Comparison of ENCODE assay signal across 1 cellular context in the genomic region with DNA sequence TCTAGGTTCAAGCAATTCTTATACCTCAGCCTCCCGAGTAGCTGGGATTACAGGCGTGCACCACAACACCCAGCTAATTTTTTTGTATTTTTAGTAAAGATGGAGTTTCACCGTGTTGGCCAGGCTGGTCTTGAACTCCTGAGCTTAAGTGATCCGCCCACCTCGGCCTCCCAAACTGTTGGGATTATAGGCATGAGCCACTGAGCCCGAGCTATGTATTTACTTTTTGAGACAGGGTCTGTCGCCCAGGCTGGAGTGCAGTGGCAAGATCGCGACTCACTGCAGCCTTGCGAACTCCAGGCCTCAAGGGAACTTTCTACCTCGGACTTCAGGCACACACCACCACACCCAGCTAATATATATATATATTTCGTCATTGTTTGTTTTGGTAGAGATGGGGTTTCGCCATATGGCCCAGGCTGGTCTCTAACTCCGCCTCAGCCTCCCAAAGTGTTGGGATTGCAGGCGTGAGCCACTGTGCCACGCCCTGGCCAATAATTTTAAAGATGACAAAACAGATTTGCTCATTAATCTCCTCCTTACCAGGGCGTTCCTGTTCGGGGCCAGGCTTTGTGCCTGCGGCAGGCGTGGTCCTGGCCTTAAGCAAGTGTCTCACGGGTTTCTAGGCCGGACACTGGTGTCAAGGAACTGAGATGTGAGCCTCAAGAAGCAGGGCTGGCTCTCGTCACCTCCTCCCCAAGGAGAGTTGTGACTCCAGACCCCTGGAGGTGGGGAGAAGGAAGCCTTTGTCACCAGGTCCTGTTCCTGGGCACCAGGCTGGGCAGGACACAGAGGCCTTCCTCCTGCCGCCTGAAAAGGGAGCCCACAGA.
TF ChIP-seq lines count a peak whose summit lies in the region.

No MANE protein-coding gene starts in this region.

TF ChIP-seq in HepG2, 621 proteins besides CTCF, POLR2A, EP300 and RAD21 (continued from another document and continues in another):
- TF ChIP-seq, protein P1, sequence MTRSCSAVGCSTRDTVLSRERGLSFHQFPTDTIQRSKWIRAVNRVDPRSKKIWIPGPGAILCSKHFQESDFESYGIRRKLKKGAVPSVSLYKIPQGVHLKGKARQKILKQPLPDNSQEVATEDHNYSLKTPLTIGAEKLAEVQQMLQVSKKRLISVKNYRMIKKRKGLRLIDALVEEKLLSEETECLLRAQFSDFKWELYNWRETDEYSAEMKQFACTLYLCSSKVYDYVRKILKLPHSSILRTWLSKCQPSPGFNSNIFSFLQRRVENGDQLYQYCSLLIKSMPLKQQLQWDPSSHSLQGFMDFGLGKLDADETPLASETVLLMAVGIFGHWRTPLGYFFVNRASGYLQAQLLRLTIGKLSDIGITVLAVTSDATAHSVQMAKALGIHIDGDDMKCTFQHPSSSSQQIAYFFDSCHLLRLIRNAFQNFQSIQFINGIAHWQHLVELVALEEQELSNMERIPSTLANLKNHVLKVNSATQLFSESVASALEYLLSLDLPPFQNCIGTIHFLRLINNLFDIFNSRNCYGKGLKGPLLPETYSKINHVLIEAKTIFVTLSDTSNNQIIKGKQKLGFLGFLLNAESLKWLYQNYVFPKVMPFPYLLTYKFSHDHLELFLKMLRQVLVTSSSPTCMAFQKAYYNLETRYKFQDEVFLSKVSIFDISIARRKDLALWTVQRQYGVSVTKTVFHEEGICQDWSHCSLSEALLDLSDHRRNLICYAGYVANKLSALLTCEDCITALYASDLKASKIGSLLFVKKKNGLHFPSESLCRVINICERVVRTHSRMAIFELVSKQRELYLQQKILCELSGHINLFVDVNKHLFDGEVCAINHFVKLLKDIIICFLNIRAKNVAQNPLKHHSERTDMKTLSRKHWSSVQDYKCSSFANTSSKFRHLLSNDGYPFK (CRISPR knock-in tag; IDR thresholded peaks at IDR 0.05; ENCODE audit: borderline replicate concordance), result peak; percentile 31; the same call in 1 of the 2 replicates
- TF ChIP-seq, protein P2, sequence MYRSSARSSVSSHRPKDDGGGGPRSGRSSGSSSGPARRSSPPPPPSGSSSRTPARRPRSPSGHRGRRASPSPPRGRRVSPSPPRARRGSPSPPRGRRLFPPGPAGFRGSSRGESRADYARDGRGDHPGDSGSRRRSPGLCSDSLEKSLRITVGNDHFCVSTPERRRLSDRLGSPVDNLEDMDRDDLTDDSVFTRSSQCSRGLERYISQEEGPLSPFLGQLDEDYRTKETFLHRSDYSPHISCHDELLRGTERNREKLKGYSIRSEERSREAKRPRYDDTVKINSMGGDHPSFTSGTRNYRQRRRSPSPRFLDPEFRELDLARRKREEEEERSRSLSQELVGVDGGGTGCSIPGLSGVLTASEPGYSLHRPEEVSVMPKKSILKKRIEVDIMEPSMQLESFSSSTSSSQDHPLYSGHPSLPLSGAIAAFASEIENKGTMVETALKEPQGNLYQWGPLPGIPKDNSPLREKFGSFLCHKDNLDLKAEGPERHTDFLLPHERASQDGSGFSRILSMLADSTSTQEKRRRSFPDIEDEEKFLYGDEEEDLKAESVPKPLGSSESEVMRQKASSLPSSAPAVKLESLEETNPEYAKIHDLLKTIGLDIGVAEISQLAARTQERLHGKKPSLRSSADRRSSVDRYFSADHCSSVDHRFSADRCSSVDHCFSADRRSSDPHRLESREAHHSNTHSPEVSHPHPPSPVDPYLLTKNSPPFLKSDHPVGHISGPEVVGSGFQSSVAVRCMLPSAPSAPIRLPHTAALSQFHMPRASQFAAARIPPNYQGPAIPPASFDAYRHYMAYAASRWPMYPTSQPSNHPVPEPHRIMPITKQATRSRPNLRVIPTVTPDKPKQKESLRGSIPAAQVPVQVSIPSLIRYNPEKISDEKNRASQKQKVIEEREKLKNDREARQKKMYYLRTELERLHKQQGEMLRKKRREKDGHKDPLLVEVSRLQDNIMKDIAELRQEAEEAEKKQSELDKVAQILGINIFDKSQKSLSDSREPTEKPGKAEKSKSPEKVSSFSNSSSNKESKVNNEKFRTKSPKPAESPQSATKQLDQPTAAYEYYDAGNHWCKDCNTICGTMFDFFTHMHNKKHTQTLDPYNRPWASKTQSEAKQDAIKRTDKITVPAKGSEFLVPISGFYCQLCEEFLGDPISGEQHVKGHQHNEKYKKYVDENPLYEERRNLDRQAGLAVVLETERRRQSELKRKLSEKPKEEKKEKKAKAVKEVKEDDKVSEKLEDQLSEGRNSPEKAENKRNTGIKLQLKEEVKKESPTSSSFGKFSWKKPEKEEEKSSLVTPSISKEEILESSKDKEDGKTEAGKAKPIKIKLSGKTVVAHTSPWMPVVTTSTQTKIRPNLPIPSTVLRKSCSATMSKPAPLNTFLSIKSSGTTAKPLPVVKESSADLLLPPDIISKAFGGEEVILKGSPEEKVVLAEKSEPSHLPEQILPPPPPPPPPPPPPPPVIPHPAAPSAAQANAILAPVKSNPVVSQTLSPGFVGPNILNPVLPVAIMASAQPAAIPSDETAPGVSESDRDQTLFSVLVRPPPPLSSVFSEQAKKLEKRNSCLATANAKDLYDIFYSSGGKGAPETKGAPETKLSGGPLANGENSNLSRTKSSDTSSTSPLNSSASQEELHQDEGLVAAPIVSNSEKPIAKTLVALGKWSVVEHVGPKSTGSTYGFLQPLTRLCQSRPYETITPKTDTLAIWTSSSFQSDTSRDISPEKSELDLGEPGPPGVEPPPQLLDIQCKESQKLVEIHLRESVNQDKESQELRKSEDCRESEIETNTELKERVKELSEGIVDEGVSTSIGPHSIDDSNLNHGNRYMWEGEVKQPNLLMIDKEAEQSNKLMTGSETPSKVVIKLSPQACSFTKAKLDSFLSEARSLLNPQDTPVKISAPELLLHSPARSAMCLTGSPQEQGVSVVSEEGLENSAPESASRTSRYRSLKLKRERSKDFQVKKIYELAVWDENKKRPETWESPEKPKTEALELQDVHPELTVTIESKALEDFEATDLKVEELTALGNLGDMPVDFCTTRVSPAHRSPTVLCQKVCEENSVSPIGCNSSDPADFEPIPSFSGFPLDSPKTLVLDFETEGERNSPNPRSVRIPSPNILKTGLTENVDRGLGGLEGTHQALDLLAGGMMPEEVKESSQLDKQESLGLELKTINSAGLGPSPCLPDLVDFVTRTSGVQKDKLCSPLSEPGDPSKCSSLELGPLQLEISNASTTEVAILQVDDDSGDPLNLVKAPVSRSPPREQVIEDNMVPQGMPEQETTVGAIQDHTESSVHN (CRISPR knock-in tag; IDR thresholded peaks at IDR 0.05), result no peak
- TF ChIP-seq ZNF350 (CRISPR knock-in tag; IDR thresholded peaks at IDR 0.05; ENCODE audit: borderline replicate concordance, low read depth) (no peak), POLR2AphosphoS2 (IDR thresholded peaks at IDR 0.05; ENCODE audit: low read depth, low read length) (no peak), BRCA1 (CRISPR knock-in tag; IDR thresholded peaks at IDR 0.05) (no peak), HOXA7 (CRISPR knock-in tag; IDR thresholded peaks at IDR 0.05) (no peak), ZNF124 (CRISPR knock-in tag; IDR thresholded peaks at IDR 0.05) (no peak), ZNF44 (CRISPR knock-in tag; IDR thresholded peaks at IDR 0.05) (no peak), ATRX (CRISPR knock-in tag; IDR thresholded peaks at IDR 0.05; ENCODE audit: borderline replicate concordance) (no peak), SKI (IDR thresholded peaks at IDR 0.05; ENCODE audit: partially characterized antibody) (no peak), PPARG (CRISPR knock-in tag; conservative IDR thresholded peaks at IDR 0.05) (0 out of 2 replicates have a peak, but pooled peaks have one; percentile 43), RELA (CRISPR knock-in tag; IDR thresholded peaks at IDR 0.05) (no peak), MAFG (CRISPR knock-in tag; IDR thresholded peaks at IDR 0.05) (no peak), KLF16 (CRISPR knock-in tag; IDR thresholded peaks at IDR 0.05) (no peak; a peak in 1 of 4 replicates), KLF9 (CRISPR knock-in tag; IDR thresholded peaks at IDR 0.05; ENCODE audit: low read depth) (no peak), MIER3 (CRISPR knock-in tag; IDR thresholded peaks at IDR 0.05; ENCODE audit: borderline replicate concordance) (no peak), HNF4A (CRISPR knock-in tag; IDR thresholded peaks at IDR 0.05) (peak; percentile 47), ZBTB7B (CRISPR knock-in tag; IDR thresholded peaks at IDR 0.05) (no peak), NCOR1 (IDR thresholded peaks at IDR 0.05; ENCODE audit: borderline replicate concordance, low read length) (no peak), ZFP41 (CRISPR knock-in tag; IDR thresholded peaks at IDR 0.05; ENCODE audit: borderline replicate concordance) (no peak), ZNF768 (CRISPR knock-in tag; IDR thresholded peaks at IDR 0.05) (no peak), ZNF10 (CRISPR knock-in tag; IDR thresholded peaks at IDR 0.05; ENCODE audit: borderline replicate concordance, low read depth) (no peak), AHR (CRISPR knock-in tag; IDR thresholded peaks at IDR 0.05) (no peak)
- TF ChIP-seq, protein P3, sequence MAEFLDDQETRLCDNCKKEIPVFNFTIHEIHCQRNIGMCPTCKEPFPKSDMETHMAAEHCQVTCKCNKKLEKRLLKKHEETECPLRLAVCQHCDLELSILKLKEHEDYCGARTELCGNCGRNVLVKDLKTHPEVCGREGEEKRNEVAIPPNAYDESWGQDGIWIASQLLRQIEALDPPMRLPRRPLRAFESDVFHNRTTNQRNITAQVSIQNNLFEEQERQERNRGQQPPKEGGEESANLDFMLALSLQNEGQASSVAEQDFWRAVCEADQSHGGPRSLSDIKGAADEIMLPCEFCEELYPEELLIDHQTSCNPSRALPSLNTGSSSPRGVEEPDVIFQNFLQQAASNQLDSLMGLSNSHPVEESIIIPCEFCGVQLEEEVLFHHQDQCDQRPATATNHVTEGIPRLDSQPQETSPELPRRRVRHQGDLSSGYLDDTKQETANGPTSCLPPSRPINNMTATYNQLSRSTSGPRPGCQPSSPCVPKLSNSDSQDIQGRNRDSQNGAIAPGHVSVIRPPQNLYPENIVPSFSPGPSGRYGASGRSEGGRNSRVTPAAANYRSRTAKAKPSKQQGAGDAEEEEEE (CRISPR knock-in tag; IDR thresholded peaks at IDR 0.05; ENCODE audit: borderline replicate concordance), result no peak
- TF ChIP-seq, protein P4, sequence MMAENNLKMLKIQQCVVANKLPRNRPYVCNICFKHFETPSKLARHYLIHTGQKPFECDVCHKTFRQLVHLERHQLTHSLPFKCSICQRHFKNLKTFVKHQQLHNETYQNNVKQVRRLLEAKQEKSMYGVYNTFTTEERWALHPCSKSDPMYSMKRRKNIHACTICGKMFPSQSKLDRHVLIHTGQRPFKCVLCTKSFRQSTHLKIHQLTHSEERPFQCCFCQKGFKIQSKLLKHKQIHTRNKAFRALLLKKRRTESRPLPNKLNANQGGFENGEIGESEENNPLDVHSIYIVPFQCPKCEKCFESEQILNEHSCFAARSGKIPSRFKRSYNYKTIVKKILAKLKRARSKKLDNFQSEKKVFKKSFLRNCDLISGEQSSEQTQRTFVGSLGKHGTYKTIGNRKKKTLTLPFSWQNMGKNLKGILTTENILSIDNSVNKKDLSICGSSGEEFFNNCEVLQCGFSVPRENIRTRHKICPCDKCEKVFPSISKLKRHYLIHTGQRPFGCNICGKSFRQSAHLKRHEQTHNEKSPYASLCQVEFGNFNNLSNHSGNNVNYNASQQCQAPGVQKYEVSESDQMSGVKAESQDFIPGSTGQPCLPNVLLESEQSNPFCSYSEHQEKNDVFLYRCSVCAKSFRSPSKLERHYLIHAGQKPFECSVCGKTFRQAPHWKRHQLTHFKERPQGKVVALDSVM (CRISPR knock-in tag; IDR thresholded peaks at IDR 0.05), result no peak
- TF ChIP-seq, protein P5, sequence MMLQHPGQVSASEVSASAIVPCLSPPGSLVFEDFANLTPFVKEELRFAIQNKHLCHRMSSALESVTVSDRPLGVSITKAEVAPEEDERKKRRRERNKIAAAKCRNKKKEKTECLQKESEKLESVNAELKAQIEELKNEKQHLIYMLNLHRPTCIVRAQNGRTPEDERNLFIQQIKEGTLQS (CRISPR knock-in tag; IDR thresholded peaks at IDR 0.05), result 0 out of 2 replicates have a peak, but pooled peaks have one; percentile 42
- TF ChIP-seq, protein P6, sequence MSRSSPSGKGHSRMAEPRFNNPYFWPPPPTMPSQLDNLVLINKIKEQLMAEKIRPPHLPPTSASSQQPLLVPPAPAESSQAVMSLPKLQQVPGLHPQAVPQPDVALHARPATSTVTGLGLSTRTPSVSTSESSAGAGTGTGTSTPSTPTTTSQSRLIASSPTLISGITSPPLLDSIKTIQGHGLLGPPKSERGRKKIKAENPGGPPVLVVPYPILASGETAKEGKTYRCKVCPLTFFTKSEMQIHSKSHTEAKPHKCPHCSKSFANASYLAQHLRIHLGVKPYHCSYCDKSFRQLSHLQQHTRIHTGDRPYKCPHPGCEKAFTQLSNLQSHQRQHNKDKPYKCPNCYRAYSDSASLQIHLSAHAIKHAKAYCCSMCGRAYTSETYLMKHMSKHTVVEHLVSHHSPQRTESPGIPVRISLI (CRISPR knock-in tag; IDR thresholded peaks at IDR 0.05; ENCODE audit: borderline replicate concordance), result no peak
- TF ChIP-seq, protein P7, sequence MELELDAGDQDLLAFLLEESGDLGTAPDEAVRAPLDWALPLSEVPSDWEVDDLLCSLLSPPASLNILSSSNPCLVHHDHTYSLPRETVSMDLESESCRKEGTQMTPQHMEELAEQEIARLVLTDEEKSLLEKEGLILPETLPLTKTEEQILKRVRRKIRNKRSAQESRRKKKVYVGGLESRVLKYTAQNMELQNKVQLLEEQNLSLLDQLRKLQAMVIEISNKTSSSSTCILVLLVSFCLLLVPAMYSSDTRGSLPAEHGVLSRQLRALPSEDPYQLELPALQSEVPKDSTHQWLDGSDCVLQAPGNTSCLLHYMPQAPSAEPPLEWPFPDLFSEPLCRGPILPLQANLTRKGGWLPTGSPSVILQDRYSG (CRISPR knock-in tag; IDR thresholded peaks at IDR 0.05), result no peak
- TF ChIP-seq, protein P8, sequence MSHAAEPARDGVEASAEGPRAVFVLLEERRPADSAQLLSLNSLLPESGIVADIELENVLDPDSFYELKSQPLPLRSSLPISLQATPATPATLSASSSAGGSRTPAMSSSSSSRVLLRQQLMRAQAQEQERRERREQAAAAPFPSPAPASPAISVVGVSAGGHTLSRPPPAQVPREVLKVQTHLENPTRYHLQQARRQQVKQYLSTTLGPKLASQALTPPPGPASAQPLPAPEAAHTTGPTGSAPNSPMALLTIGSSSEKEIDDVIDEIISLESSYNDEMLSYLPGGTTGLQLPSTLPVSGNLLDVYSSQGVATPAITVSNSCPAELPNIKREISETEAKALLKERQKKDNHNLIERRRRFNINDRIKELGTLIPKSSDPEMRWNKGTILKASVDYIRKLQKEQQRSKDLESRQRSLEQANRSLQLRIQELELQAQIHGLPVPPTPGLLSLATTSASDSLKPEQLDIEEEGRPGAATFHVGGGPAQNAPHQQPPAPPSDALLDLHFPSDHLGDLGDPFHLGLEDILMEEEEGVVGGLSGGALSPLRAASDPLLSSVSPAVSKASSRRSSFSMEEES (CRISPR knock-in tag; IDR thresholded peaks at IDR 0.05), result no peak
- TF ChIP-seq, protein P9, sequence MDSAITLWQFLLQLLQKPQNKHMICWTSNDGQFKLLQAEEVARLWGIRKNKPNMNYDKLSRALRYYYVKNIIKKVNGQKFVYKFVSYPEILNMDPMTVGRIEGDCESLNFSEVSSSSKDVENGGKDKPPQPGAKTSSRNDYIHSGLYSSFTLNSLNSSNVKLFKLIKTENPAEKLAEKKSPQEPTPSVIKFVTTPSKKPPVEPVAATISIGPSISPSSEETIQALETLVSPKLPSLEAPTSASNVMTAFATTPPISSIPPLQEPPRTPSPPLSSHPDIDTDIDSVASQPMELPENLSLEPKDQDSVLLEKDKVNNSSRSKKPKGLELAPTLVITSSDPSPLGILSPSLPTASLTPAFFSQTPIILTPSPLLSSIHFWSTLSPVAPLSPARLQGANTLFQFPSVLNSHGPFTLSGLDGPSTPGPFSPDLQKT (CRISPR knock-in tag; IDR thresholded peaks at IDR 0.05; ENCODE audit: borderline replicate concordance), result no peak
- TF ChIP-seq, protein P10, sequence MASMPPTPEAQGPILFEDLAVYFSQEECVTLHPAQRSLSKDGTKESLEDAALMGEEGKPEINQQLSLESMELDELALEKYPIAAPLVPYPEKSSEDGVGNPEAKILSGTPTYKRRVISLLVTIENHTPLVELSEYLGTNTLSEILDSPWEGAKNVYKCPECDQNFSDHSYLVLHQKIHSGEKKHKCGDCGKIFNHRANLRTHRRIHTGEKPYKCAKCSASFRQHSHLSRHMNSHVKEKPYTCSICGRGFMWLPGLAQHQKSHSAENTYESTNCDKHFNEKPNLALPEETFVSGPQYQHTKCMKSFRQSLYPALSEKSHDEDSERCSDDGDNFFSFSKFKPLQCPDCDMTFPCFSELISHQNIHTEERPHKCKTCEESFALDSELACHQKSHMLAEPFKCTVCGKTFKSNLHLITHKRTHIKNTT (CRISPR knock-in tag; IDR thresholded peaks at IDR 0.05), result no peak
